1 cellular context compared by ENCODE assay signal in genomic region chr6:137099689-137100398, GRCh38.
TF ChIP-seq lines count a peak whose summit lies in the region.

No MANE protein-coding gene starts in this region.

TF ChIP-seq in GM12878, 131 proteins besides CTCF, POLR2A, EP300 and RAD21 (continued from another document and continues in another):
- TF ChIP-seq TBL1XR1 (IDR thresholded peaks at IDR 0.05; ENCODE audit: low read depth, low read length) (no peak), CHD1 (IDR thresholded peaks at IDR 0.05; ENCODE audit: low read depth, low read length) (no peak), FOXK2 (IDR thresholded peaks at IDR 0.05) (no peak), MYC (IDR thresholded peaks at IDR 0.05; ENCODE audit: insufficient read depth, insufficient read length, insufficient replicate concordance, low read length, severe bottlenecking) (no peak), IRF5 (IDR thresholded peaks at IDR 0.05; ENCODE audit: borderline replicate concordance) (no peak), BHLHE40 (IDR thresholded peaks at IDR 0.05; ENCODE audit: borderline replicate concordance in 1 of 2, low read depth in 2 of 2, low read length in 1 of 2) (0 out of 4 replicates have a peak, but pooled peaks of 1 of the 2 experiments have one; percentile 19), YBX1 (IDR thresholded peaks at IDR 0.05) (no peak), RELB (IDR thresholded peaks at IDR 0.05; ENCODE audit: low read depth) (peak; percentile 78), SKIL (IDR thresholded peaks at IDR 0.05; ENCODE audit: low read depth, poor library complexity, severe bottlenecking) (peak; percentile 35), NR2C2 (IDR thresholded peaks at IDR 0.05; ENCODE audit: borderline replicate concordance, control insufficient read depth, insufficient read length, low read depth) (no peak), BRCA1 (IDR thresholded peaks at IDR 0.05; ENCODE audit: low read depth, low read length) (no peak), YY1 (IDR thresholded peaks at IDR 0.05; ENCODE audit: low read depth, low read length) (no peak), KDM1A (IDR thresholded peaks at IDR 0.05; ENCODE audit: borderline replicate concordance) (no peak), LARP7 (IDR thresholded peaks at IDR 0.05) (no peak), SRF (IDR thresholded peaks at IDR 0.05; ENCODE audit: low read depth in 2 of 2, low read length in 2 of 2) (0 out of 4 replicates have a peak, but pooled peaks of 1 of the 2 experiments have one; percentile 39), MLLT1 (IDR thresholded peaks at IDR 0.05) (0 out of 2 replicates have a peak, but pooled peaks have one; percentile 62), BCLAF1 (IDR thresholded peaks at IDR 0.05) (no peak), ZNF592 (IDR thresholded peaks at IDR 0.05) (peak; percentile 71), ESRRA (IDR thresholded peaks at IDR 0.05; ENCODE audit: low read length) (no peak), TCF7 (IDR thresholded peaks at IDR 0.05; ENCODE audit: borderline replicate concordance) (no peak), BMI1 (IDR thresholded peaks at IDR 0.05; ENCODE audit: borderline replicate concordance) (no peak), TCF3 (IDR thresholded peaks at IDR 0.05; ENCODE audit: borderline replicate concordance, insufficient read depth, low read depth, low read length) (no peak), MAX (IDR thresholded peaks at IDR 0.05; ENCODE audit: low read depth, low read length) (no peak), SREBF2 (IDR thresholded peaks at IDR 0.05; ENCODE audit: low read length) (no peak), STAT1 (conservative IDR thresholded peaks at IDR 0.05) (no peak), EGR1 (IDR thresholded peaks at IDR 0.05; ENCODE audit: borderline replicate concordance in 1 of 2, low read depth in 2 of 2, low read length in 2 of 2) (peak in 1 of 2 experiments; percentile 67; a peak in 1 of 3 replicates), PBX3 (IDR thresholded peaks at IDR 0.05; ENCODE audit: insufficient replicate concordance, low read depth, low read length) (no peak), MEF2B (IDR thresholded peaks at IDR 0.05; ENCODE audit: partially characterized antibody, poor library complexity, severe bottlenecking) (no peak), TCF12 (IDR thresholded peaks at IDR 0.05; ENCODE audit: low read depth, low read length) (no peak), ZNF687 (IDR thresholded peaks at IDR 0.05) (no peak), SIX5 (IDR thresholded peaks at IDR 0.05; ENCODE audit: low read depth, low read length, severe bottlenecking) (no peak)
